ENCODE assay signal across 13 cellular contexts in the genomic region with DNA sequence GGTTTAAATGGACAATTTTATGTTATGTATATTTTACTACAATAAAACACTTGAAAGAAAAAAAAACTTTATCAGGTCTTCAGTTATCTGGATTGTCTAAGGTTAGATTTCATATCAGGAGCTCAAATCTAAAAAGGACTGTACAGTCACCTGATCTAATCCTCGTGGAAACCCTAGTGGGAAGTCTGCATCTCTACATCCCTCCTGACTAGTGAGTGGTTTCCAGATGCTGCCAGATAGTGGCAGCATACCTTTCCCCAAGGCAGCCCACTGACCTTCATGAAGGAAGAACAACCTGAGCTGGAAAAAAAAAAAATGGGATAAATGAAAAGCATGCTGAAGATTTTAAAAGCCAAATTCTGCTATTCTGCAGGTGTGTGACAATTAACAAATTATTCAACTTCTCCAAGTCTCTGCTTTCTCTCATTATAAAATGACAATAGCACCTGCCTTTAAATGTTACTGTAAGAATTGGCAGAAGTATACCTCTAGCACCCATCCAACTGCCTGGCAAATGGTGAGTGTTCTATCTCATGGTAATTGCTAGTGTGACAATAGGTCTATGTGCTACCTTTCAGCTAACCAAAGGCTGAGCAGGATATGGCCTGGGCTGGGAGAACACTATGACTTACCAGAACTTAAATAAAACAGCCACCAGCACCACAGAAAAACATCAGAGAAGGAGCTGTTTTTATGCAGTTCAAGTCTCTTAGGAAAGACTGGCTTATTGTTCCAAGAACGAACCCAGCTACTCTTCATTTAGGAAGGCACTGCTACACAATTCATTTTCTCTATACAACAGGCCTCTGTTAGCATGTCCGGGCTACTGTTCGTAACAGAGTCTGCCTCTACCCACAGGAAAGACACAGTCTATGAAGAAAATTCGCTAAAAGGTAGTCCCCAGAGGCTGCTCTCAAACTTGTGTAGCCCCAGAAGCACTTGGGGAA. TPM values are rescaled to one million over a fixed set of nuclear protein-coding genes. Genes with fewer than 3 reads are reported as not detected.
DNase-seq lines count a peak whose midpoint lies in the region; ATAC-seq, FAIRE-seq and TF ChIP-seq lines count a peak whose summit lies in the region.
"Had no signal": no experiment of that assay in that cellular context is flagged by ENCODE, and none has a peak within 500 bp of the region (broad histone marks: within the 10 kb centered on the region; RNA-seq: fewer than 3 reads in every experiment).

No MANE protein-coding gene starts in this region.

- no peak for DNase-seq in AG04450 (ENCODE audit: low read depth, low spot score)
- DNase-seq in GM06990 (ENCODE audit: extremely low read depth, insufficient read length) = no peak
- DNase-seq in WTC11 (ENCODE audit: low spot score) = no peak
- DNase-seq in memory B cell (ENCODE audit: low spot score in 2 of 2) = no peak
- no peak for DNase-seq in NCI-H345 (lab: John Stamatoyannopoulos, UW)
- DNase-seq in pancreas = no peak
- DNase-seq in ecto neural progenitor cell (ENCODE audit: low spot score) = no peak
- DNase-seq: activated T-cell treated with anti-CD3 and anti-CD28 coated beads, Interleukin-2, amount 50 U/mL, for 48 hours; mesenchymal stem cell; NCI-H226; retina had no signal

- CTCF ChIA-PET in AG04450 (lab: Charles Lee) = interaction anchor here (0.7 to 1.0 kb wide), 2 partner anchors 110 to 127 kb away, joined by 3 read pairs; a partner anchor contains a TSS
- CTCF ChIA-PET in WTC11 (lab: Charles Lee) = interaction anchor here (0.6 kb wide), 1 partner anchor 49 kb away, joined by 3 read pairs; no protein-coding TSS in a partner anchor

- FAIRE-seq in pancreas (lab: Jason Lieb, UNC) = no peak
- FAIRE-seq: endothelial cell of umbilical vein had no signal

- H3K27me3 ChIP-seq in AG04450 (ENCODE audit: control insufficient read depth, insufficient read depth, low read length) = no peaks in the 10 kb centered on the region
- H3K27me3 ChIP-seq in GM06990 (replicated peaks; ENCODE audit: control insufficient read depth, insufficient read depth, low read length) = no peaks in the 10 kb centered on the region
- H3K27me3 ChIP-seq in pancreas = no peaks in the 10 kb centered on the region

- no peaks in the 10 kb centered on the region; the same call in none of the 2 replicates for H3K36me3 ChIP-seq in GM06990 (ENCODE audit: control insufficient read depth, insufficient read depth, low read length)
- no peaks in the 10 kb centered on the region for H3K36me3 ChIP-seq in pancreas

- H3K4me3 ChIP-seq in AG04450 (ENCODE audit: low read depth, low read length) = no peak overlapping the region
- H3K4me3 ChIP-seq in GM06990 (replicated peaks; ENCODE audit: low read depth, low read length) = no peak overlapping the region
- H3K4me3 ChIP-seq in pancreas = no peak overlapping the region

- H3K9me3 Mint-ChIP-seq in WTC11 = peaks cover 25% of the 10 kb centered on the region
- peaks cover 6% of the 10 kb centered on the region for H3K9me3 Mint-ChIP-seq in memory B cell

- no peaks in the 10 kb centered on the region for H3K4me1 Mint-ChIP-seq in WTC11
- peaks cover 14% of the 10 kb centered on the region for H3K4me1 Mint-ChIP-seq in memory B cell

- peak overlapping the region; percentile 31 for H3K27ac ChIP-seq in AG04450 (ENCODE audit: low read depth, low read length)
- H3K27ac ChIP-seq in pancreas = no peak overlapping the region

- peak overlapping the region; percentile 61; the same call in 1 of the 2 replicates for H3K27ac Mint-ChIP-seq in WTC11
- H3K27ac Mint-ChIP-seq in memory B cell = peak overlapping the region; percentile 53

- no peak overlapping the region for H3K4me3 Mint-ChIP-seq in WTC11
- H3K4me3 Mint-ChIP-seq in memory B cell = no peak overlapping the region

- H3K36me3 Mint-ChIP-seq in WTC11 (peaks cover 32% of the 10 kb centered on the region), memory B cell (peaks cover 21% of the 10 kb centered on the region)

- H3K27me3 Mint-ChIP-seq in WTC11 (ENCODE audit: low read depth) (no peaks in the 10 kb centered on the region), memory B cell (no peaks in the 10 kb centered on the region)

- 70 to 71% methylated on average over 5 of the region's 5 CpGs for WGBS in pancreas, 2 donors

- ATAC-seq in WTC11 (no peak; the same call in 1 of the 2 replicates), memory B cell (ENCODE audit: low read depth) (no peak), HG02938 (IDR thresholded peaks at IDR 0.05; ENCODE audit: unreplicated experiment) (no peak), pancreas (no peak)

- POLR2A ChIA-PET in AG04450 (lab: Yijun Ruan, JAX) (no interaction called here), WTC11 (lab: Charles Lee) (interaction anchor here (1.6 kb wide), 1 partner anchor 9 kb away, joined by 8 read pairs; a partner anchor contains a TSS)

- intact Hi-C loops in pancreas (cut with DNase I) = no loop called here

- H3K4me1 ChIP-seq in pancreas = peaks cover 0 to 1% (median 0%) of the 10 kb centered on the region in 3 donors

- TF ChIP-seq CTCF in AG04450 (IDR thresholded peaks at IDR 0.05; ENCODE audit: low read depth, low read length) (no peak), GM06990 (IDR thresholded peaks at IDR 0.05; ENCODE audit: insufficient read depth, low read length, poor library complexity, severe bottlenecking) (peak; percentile 2), WTC11 (IDR thresholded peaks at IDR 0.05) (no peak), pancreas (IDR thresholded peaks at IDR 0.05) (no peak)

- H3K9me3 ChIP-seq in AG04450 (ENCODE audit: control insufficient read depth, insufficient read depth, low read length) = no peaks in the 10 kb centered on the region
- no peaks in the 10 kb centered on the region for H3K9me3 ChIP-seq in pancreas

TF ChIP-seq in WTC11, 78 proteins besides CTCF, POLR2A, EP300 and RAD21:
- TF ChIP-seq, protein P1, sequence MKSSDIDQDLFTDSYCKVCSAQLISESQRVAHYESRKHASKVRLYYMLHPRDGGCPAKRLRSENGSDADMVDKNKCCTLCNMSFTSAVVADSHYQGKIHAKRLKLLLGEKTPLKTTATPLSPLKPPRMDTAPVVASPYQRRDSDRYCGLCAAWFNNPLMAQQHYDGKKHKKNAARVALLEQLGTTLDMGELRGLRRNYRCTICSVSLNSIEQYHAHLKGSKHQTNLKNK (CRISPR knock-in tag; IDR thresholded peaks at IDR 0.05) = no peak
- TF ChIP-seq, protein P2, sequence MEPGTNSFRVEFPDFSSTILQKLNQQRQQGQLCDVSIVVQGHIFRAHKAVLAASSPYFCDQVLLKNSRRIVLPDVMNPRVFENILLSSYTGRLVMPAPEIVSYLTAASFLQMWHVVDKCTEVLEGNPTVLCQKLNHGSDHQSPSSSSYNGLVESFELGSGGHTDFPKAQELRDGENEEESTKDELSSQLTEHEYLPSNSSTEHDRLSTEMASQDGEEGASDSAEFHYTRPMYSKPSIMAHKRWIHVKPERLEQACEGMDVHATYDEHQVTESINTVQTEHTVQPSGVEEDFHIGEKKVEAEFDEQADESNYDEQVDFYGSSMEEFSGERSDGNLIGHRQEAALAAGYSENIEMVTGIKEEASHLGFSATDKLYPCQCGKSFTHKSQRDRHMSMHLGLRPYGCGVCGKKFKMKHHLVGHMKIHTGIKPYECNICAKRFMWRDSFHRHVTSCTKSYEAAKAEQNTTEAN (CRISPR knock-in tag; IDR thresholded peaks at IDR 0.05) = no peak
- no peak for TF ChIP-seq HMGA2 (CRISPR knock-in tag; IDR thresholded peaks at IDR 0.05)
- TF ChIP-seq FOXJ3 (CRISPR knock-in tag; IDR thresholded peaks at IDR 0.05; ENCODE audit: borderline replicate concordance) = no peak
- no peak for TF ChIP-seq FOXK1 (CRISPR knock-in tag; IDR thresholded peaks at IDR 0.05)
- no peak for TF ChIP-seq TEAD1 (CRISPR knock-in tag; IDR thresholded peaks at IDR 0.05)

RNA-seq across cellular contexts. Expression of a gene that starts 8.6 kb away (rescaled TPM):
- polyA plus RNA-seq in AG04450 (2011; rRNA removed) (12.8 and 18.7 TPM in 2 replicates), pancreas (1 to 10 TPM; 8.9 to 9.3 TPM)
- polyA minus RNA-seq in AG04450 (2011; rRNA and poly(A)+ RNA removed) = 62.0 and 73.8 TPM in 2 replicates
- total RNA-seq in WTC11 (2021) (47.2 to 50.0 TPM (median 48.7 TPM) in 3 replicates), pancreas (10 to 100 TPM; 17.1 to 34.5 (median 23.2) TPM)
